1 cellular context compared by ENCODE assay signal in genomic region chr4:128831526-128832252, GRCh38.
A peak's percentile ranks its signal among the peaks of the same experiment; 100 is the strongest.
TF ChIP-seq lines count a peak whose summit lies in the region.

No MANE protein-coding gene starts in this region.

TF ChIP-seq in GM12878, 131 proteins besides CTCF, POLR2A, EP300 and RAD21 (continued from another document):
- no peak for TF ChIP-seq NFYA (IDR thresholded peaks at IDR 0.05; ENCODE audit: borderline replicate concordance, low read depth, low read length)
- TF ChIP-seq JUNB (IDR thresholded peaks at IDR 0.05) = no peak
- TF ChIP-seq PML (IDR thresholded peaks at IDR 0.05; ENCODE audit: low read length) = no peak
- no peak for TF ChIP-seq ZNF384 (IDR thresholded peaks at IDR 0.05; ENCODE audit: borderline replicate concordance, low read depth, low read length)
- TF ChIP-seq ETV6 (conservative IDR thresholded peaks at IDR 0.05 in 1 of 2, IDR thresholded peaks at IDR 0.05 in 1 of 2; ENCODE audit: borderline replicate concordance in 1 of 2, low read depth in 1 of 2) = no peak
- TF ChIP-seq ZZZ3 (IDR thresholded peaks at IDR 0.05; ENCODE audit: control insufficient read depth, insufficient read length, low read depth) = no peak
- no peak for TF ChIP-seq USF1 (IDR thresholded peaks at IDR 0.05; ENCODE audit: borderline replicate concordance, extremely low read length, insufficient read depth, low read depth, low read length)
- TF ChIP-seq PBX3 (IDR thresholded peaks at IDR 0.05; ENCODE audit: insufficient replicate concordance, low read depth, low read length) = no peak
- peak; percentile 72 for TF ChIP-seq IKZF1 (conservative IDR thresholded peaks at IDR 0.05)
- TF ChIP-seq NBN (IDR thresholded peaks at IDR 0.05) = no peak
- TF ChIP-seq CBX3 (IDR thresholded peaks at IDR 0.05; ENCODE audit: borderline replicate concordance, low read depth) = no peak
- no peak for TF ChIP-seq YBX1 (IDR thresholded peaks at IDR 0.05)
- no peak for TF ChIP-seq SKIL (IDR thresholded peaks at IDR 0.05; ENCODE audit: low read depth, poor library complexity, severe bottlenecking)
- no peak for TF ChIP-seq SMAD5 (IDR thresholded peaks at IDR 0.05; ENCODE audit: low read depth)
- no peak for TF ChIP-seq YY1 (IDR thresholded peaks at IDR 0.05; ENCODE audit: low read depth, low read length)
TF ChIP-seq in GM12878: peak in this region for 6.
